In genomic region chr4:119106036-119107000, GRCh38 we compare ENCODE assay signal across 1 cellular context.
TF ChIP-seq lines count a peak whose summit lies in the region.

No MANE protein-coding gene starts in this region.

TF ChIP-seq in HEK293T, 16 proteins besides CTCF, POLR2A, EP300 and RAD21 (continued from another document):
- TF ChIP-seq LEF1 (IDR thresholded peaks at IDR 0.05; ENCODE audit: borderline replicate concordance) (no peak), FOXK2 (IDR thresholded peaks at IDR 0.05) (no peak), SUZ12 (IDR thresholded peaks at IDR 0.05) (no peak), L3MBTL2 (conservative IDR thresholded peaks at IDR 0.05) (no peak), ARNT (IDR thresholded peaks at IDR 0.05) (no peak), SP1 (IDR thresholded peaks at IDR 0.05) (no peak), FOXM1 (IDR thresholded peaks at IDR 0.05; ENCODE audit: borderline replicate concordance) (no peak), PKNOX1 (IDR thresholded peaks at IDR 0.05) (no peak), ELF4 (IDR thresholded peaks at IDR 0.05) (no peak)
TF ChIP-seq in HEK293T: peak in this region for 0.
